In genomic region chr6:42960243-42961019, GRCh38 we compare ENCODE assay signal across 9 cellular contexts. TPM values are rescaled to one million over a fixed set of nuclear protein-coding genes. Genes with fewer than 3 reads are reported as not detected.
A peak's percentile ranks its signal among the peaks of the same experiment; 100 is the strongest.
DNase-seq lines count a peak whose midpoint lies in the region; ATAC-seq and TF ChIP-seq lines count a peak whose summit lies in the region.
"Had no signal": no experiment of that assay in that cellular context is flagged by ENCODE, and none has a peak within 500 bp of the region (broad histone marks: within the 10 kb centered on the region; RNA-seq: fewer than 3 reads in every experiment).

GNMT (plus strand) TSS chr6:42960754; CDS start chr6:42960768, 14 bp downstream.

- ATAC-seq in body of pancreas: peak; percentile 86
- no peak for ATAC-seq in HG03108 (IDR thresholded peaks at IDR 0.05; ENCODE audit: unreplicated experiment)
- ATAC-seq in HG03139 (IDR thresholded peaks at IDR 0.05; ENCODE audit: unreplicated experiment): no peak

- TF ChIP-seq CTCF in body of pancreas (IDR thresholded peaks at IDR 0.05): peak in 4 of 7 experiments; percentile 3 to 34 (median 29)

- no peaks in the 10 kb centered on the region for H3K27me3 ChIP-seq in body of pancreas
- H3K27me3 ChIP-seq in iPS-20b (ENCODE audit: insufficient read depth, low read length): peaks cover 34% of the 10 kb centered on the region
- H3K27me3 ChIP-seq in skeletal muscle tissue (ENCODE audit: control insufficient read depth in 3 of 3, insufficient read depth in 3 of 3, low read length in 3 of 3): no peaks in the 10 kb centered on the region

- peak within 1 kb of the TSS; percentile 62; the same call in 1 of the 2 replicates for H3K9ac ChIP-seq in iPS-20b (ENCODE audit: low read depth, low read length)
- H3K9ac ChIP-seq in skeletal muscle tissue (ENCODE audit: low read depth in 1 of 3, low read length in 3 of 3): peak within 1 kb of the TSS; percentile 43 to 77 (median 62)

- intact Hi-C loops in body of pancreas (cut with DNase I): no loop called here

- H3K4me1 ChIP-seq in body of pancreas (peaks cover 43% of the 10 kb centered on the region), iPS-20b (ENCODE audit: insufficient read depth, low read length) (no peaks in the 10 kb centered on the region; the same call in 1 of the 2 replicates), skeletal muscle tissue (ENCODE audit: control insufficient read depth in 3 of 3, insufficient read depth in 3 of 3, low read length in 3 of 3) (peaks cover 14 to 17% (median 15%) of the 10 kb centered on the region in 3 donors)

- DNase-seq in NCI-H1436 (lab: John Stamatoyannopoulos, UW) (peak; percentile 13), NCI-H1436 treated with DMSO at 0.1 percent for 48 hours (lab: John Stamatoyannopoulos, UW) (no peak), SHP77 (lab: John Stamatoyannopoulos, UW) (peak; percentile 65 to 87), body of pancreas (peak; percentile 93 to 96 (median 94))

- peak; percentile 99 for TF ChIP-seq POLR2A in body of pancreas (IDR thresholded peaks at IDR 0.05)

- H3K27ac ChIP-seq in body of pancreas (peak within 1 kb of the TSS; percentile 95 to 97 (median 97)), iPS-20b (ENCODE audit: low read length) (no peak within 1 kb of the TSS), skeletal muscle tissue (ENCODE audit: low read depth, low read length) (no peak within 1 kb of the TSS)
- H3K27ac ChIP-seq: BLaER1 treated with 17β-estradiol and CSF1 and Interleukin-3, amounts not matched to agents 10 nM and 100 nM had no signal

- 1 to 5% methylated on average over 11 to 62 of the region's 62 CpGs for WGBS in body of pancreas, 2 donors

- peaks cover 9 to 12% of the 10 kb centered on the region in 2 donors for H3K36me3 ChIP-seq in body of pancreas (replicated peaks in 1 of 2; ENCODE audit: insufficient read depth in 1 of 2, low read depth in 2 of 2)
- H3K36me3 ChIP-seq in iPS-20b (ENCODE audit: insufficient read depth, low read depth, low read length): no peaks in the 10 kb centered on the region
- H3K36me3 ChIP-seq in skeletal muscle tissue (ENCODE audit: control insufficient read depth in 3 of 3, insufficient read depth in 3 of 3, low read length in 3 of 3): peaks cover 21 to 32% (median 31%) of the 10 kb centered on the region in 3 donors

- H3K4me3 ChIP-seq in body of pancreas (peak within 1 kb of the TSS; percentile 53 to 58), iPS-20b (ENCODE audit: low read length) (peak within 1 kb of the TSS; percentile 81), skeletal muscle tissue (ENCODE audit: low read length in 3 of 3) (peak within 1 kb of the TSS; percentile 59 to 75 (median 74))
- H3K4me3 ChIP-seq: BLaER1 treated with 17β-estradiol and CSF1 and Interleukin-3, amounts not matched to agents 10 nM and 100 nM had no signal

- H3K9me3 ChIP-seq in body of pancreas: no peaks in the 10 kb centered on the region
- no peaks in the 10 kb centered on the region for H3K9me3 ChIP-seq in iPS-20b (ENCODE audit: insufficient read depth, low read depth, low read length)
- no peaks in the 10 kb centered on the region for H3K9me3 ChIP-seq in skeletal muscle tissue (ENCODE audit: control insufficient read depth in 3 of 3, low read length in 3 of 3)
- H3K9me3 ChIP-seq: BLaER1 treated with 17β-estradiol and CSF1 and Interleukin-3, amounts not matched to agents 10 nM and 100 nM had no signal

RNA-seq across cellular contexts. Expression of gene GNMT, which starts in this region (rescaled TPM):
- 100 to 1,000 TPM in 1 of 2 donors, 10 to 100 TPM in 1; 67.2 to 630 TPM for total RNA-seq in body of pancreas
- total RNA-seq in skeletal muscle tissue: not detected

Comparison
In these comparisons a context has a peak if more than half of its experiments do, and no peak if none do; other contexts are left out.
1. RNA of gene GNMT (total RNA-seq): 67.2 to 630 TPM in body of pancreas; not detected in skeletal muscle tissue (single experiment); every median in the first group is over 10 times any median in the second.
2. H3K27ac ChIP-seq: peak in body of pancreas (4 of 4); none in iPS-20b (single experiment) and skeletal muscle tissue (single experiment).
3. Peak in every context shown above with its lines, with median percentiles within 50 percentile points of each other: H3K4me3 ChIP-seq.